8 cellular contexts compared by ENCODE assay signal in genomic region chr5:18394154-18394804, GRCh38.
DNase-seq lines count a peak whose midpoint lies in the region; ATAC-seq and TF ChIP-seq lines count a peak whose summit lies in the region.

No MANE protein-coding gene starts in this region.

- ATAC-seq in GM18873 (IDR thresholded peaks at IDR 0.05; ENCODE audit: low FRiP score, unreplicated experiment) (peak; percentile 59), HG03342 (IDR thresholded peaks at IDR 0.05; ENCODE audit: unreplicated experiment) (peak; percentile 78), omental fat pad (ENCODE audit: low FRiP score) (peak; percentile 91), GM21360 (IDR thresholded peaks at IDR 0.05; ENCODE audit: unreplicated experiment) (no peak)

- DNase-seq in Ammon's horn (ENCODE audit: low spot score) (peak; percentile 65), NCI-H524 treated with DMSO at 0.1 percent for 48 hours (lab: John Stamatoyannopoulos, UW) (peak; percentile 11), fibroblast of the conjunctiva (ENCODE audit: low read depth) (peak; percentile 1), omental fat pad (ENCODE audit: low spot score) (peak; percentile 44)
- peak; percentile 2 to 23 (median 20) for DNase-seq in activated CD8-positive, alpha-beta memory T cell treated with anti-CD3 and anti-CD28 coated beads for 48 hours (ENCODE audit: low read depth in 2 of 3, low spot score in 2 of 3)

- TF ChIP-seq CTCF in omental fat pad (IDR thresholded peaks at IDR 0.05), result no peak

Comparison
In these comparisons a context has a peak if more than half of its experiments do, and no peak if none do; other contexts are left out.
1. DNase-seq: peak in every context shown above with its lines; median percentile 65 in Ammon's horn; 44 in omental fat pad; 20 in activated CD8-positive, alpha-beta memory T cell treated with anti-CD3 and anti-CD28 coated beads for 48 hours; 11 in NCI-H524 treated with DMSO at 0.1 percent for 48 hours; 1 in fibroblast of the conjunctiva.